In the genomic region with DNA sequence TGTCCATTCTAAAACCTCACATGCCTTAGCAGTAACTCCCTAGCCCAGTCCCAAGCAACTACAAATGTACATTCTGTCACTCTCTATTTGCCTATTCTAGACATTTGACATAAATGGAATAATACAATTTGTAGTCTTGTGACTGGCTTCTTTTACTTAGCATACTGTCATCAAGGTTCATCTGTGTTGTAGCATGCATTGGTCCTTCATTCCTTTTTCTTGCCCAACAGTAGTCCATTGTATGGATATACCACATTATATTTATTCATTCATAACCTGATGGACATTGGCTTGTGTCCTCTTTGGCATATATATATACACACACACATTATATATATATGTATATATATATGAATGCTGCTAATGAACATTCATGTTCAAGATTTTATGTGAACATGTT, we compare ENCODE assay signal across 8 cellular contexts. TPM values are rescaled to one million over a fixed set of nuclear protein-coding genes. Genes with fewer than 3 reads are reported as not detected.
"Had no signal": no experiment of that assay in that cellular context is flagged by ENCODE, and none has a peak within 500 bp of the region (broad histone marks: within the 10 kb centered on the region; RNA-seq: fewer than 3 reads in every experiment).

No MANE protein-coding gene starts in this region.

- H3K4me3 ChIP-seq: GM23338 had no signal

- ATAC-seq: GM23338 had no signal

- H2AFZ ChIP-seq: GM23338 had no signal

- DNase-seq: H9, HCEC 1CT, KBM-7 had no signal

- H3K4me2 ChIP-seq: GM23338 had no signal

- FAIRE-seq: H1, H54, HTR-8/SVneo had no signal

RNA-seq across cellular contexts. Expression of a gene that starts 2.2 kb away (rescaled TPM):
- total RNA-seq: HT-29 had no signal

RNA-seq across cellular contexts. Expression of a gene that starts 41.8 kb away (rescaled TPM):
- total RNA-seq: HT-29 had no signal
